Comparison of ENCODE assay signal across 24 cellular contexts in the genomic region with DNA sequence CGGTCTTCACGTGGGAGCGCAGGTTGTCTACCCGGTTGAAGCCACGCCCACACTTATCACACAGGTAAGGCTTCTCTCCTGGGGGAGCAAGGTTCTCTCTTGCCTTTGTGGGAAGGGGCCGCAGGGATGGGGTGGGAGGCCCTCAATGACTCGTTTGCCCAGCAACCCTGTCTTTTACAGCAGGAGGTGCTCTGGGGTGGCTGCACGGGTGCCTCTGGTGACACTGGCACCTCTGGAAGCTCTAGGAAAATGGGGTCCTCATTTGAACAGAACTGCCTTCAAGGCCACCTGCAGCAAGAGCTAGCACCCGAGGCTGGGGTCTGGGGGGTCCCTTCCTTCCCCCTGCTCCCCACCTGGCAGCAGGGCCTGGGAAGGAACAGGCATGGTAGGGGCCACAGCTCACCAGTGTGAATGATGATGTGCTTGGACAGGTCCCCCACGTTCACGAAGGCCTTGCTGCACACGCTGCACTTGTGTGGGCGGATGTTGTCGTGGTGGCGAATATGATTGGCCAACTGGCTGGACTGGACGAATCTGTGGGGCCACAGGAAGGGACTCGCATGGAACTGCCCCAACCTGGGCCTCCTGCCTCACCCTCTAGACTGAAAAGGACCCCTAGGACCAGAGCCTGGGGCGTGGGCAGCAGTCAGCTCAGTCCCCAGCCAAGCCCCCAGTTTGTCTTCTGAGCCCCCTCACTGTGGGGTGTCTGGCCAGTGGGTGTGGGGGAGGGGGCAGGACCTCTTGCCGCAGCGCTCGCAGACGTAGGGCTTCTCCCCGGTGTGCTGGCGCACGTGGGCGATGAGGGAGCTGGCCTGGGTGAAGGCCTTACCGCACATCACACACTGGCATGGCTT. TPM values are rescaled to one million over a fixed set of nuclear protein-coding genes. Genes with fewer than 3 reads are reported as not detected.
DNase-seq lines count a peak whose midpoint lies in the region; ATAC-seq and TF ChIP-seq lines count a peak whose summit lies in the region.
"Had no signal": no experiment of that assay in that cellular context is flagged by ENCODE, and none has a peak within 500 bp of the region (broad histone marks: within the 10 kb centered on the region; RNA-seq: fewer than 3 reads in every experiment).

No MANE protein-coding gene starts in this region.

- TF ChIP-seq CTCF in right atrium auricular region (IDR thresholded peaks at IDR 0.05) (no peak), RWPE2 (IDR thresholded peaks at IDR 0.05; ENCODE audit: poor library complexity, severe bottlenecking) (no peak), testis (IDR thresholded peaks at IDR 0.05) (no peak), mammary epithelial cell (conservative IDR thresholded peaks at IDR 0.05 in 1 of 2, IDR thresholded peaks at IDR 0.05 in 1 of 2; ENCODE audit: extremely low read depth in 1 of 2, insufficient read depth in 1 of 2, low read depth in 1 of 2, low read length in 2 of 2) (no peak), Caco-2 (IDR thresholded peaks at IDR 0.05; ENCODE audit: insufficient read depth in 1 of 2, low read depth in 1 of 2, low read length in 1 of 2, severe bottlenecking in 1 of 2, unreplicated experiment in 1 of 2) (no peak)

- H3K36me3 ChIP-seq in right atrium auricular region (peaks cover 98% of the 10 kb centered on the region), RWPE2 (ENCODE audit: low read depth) (peaks cover 76% of the 10 kb centered on the region), testis (ENCODE audit: low read depth, missing control alignments) (no peaks in the 10 kb centered on the region), mammary epithelial cell (ENCODE audit: insufficient read depth, low read length) (peaks cover 25% of the 10 kb centered on the region), Caco-2 (ENCODE audit: control insufficient read depth, insufficient read depth, low read length) (no peaks in the 10 kb centered on the region)

- TF ChIP-seq POLR2A in testis (IDR thresholded peaks at IDR 0.05) = no peak

- DNase-seq in right atrium auricular region (ENCODE audit: low spot score) (peak; percentile 52), Right ventricle myocardium superior (no peak), RWPE2 (ENCODE audit: low spot score) (peak; percentile 57), left lobe of liver (ENCODE audit: low spot score) (peak; percentile 39), testis (peak; percentile 13), mammary epithelial cell (no peak), Caco-2 (no peak)
- no peak for DNase-seq in stimulated activated CD4-positive, alpha-beta T cell treated with anti-CD3 and anti-CD28 coated beads, Interleukin-4, amount 100 ng/mL, for 4 hours
- DNase-seq: activated CD4-positive, alpha-beta T cell treated with anti-CD3 and anti-CD28 coated beads for 1 hour; GM23248; HFFc6; kidney; NCI-H446 treated with DMSO at 0.1 percent for 48 hours; NCI-H82; nephron progenitor cell; stimulated activated CD4-positive, alpha-beta T cell treated with anti-CD3 and anti-CD28 coated beads, Interleukin-4, amount 100 ng/mL, for 1 hour; stimulated activated naive CD4-positive, alpha-beta T cell treated with Interleukin-2 at 50 U/mL for 16 hours; T-helper 17 cell had no signal

- no peaks in the 10 kb centered on the region for H3K27me3 Mint-ChIP-seq in Caco-2 (ENCODE audit: insufficient read depth, unreplicated experiment)
- H3K27me3 Mint-ChIP-seq: T-helper 17 cell had no signal

- no peak overlapping the region for H3K27ac Mint-ChIP-seq in Caco-2 (ENCODE audit: unreplicated experiment)
- H3K27ac Mint-ChIP-seq: HFFc6, nephron progenitor cell, T-helper 17 cell had no signal

- no peak overlapping the region for H3K4me2 ChIP-seq in mammary epithelial cell (ENCODE audit: insufficient read depth, low read depth, low read length)

- 57 to 67% methylated on average over 24 to 27 of the region's 27 CpGs for WGBS in testis, 2 donors
- 81% methylated on average over 19 of the region's 27 CpGs for WGBS in mammary epithelial cell (ENCODE audit: low coverage, missing lambda C conversion rate)

- H3K9me3 ChIP-seq in right atrium auricular region (no peaks in the 10 kb centered on the region), RWPE2 (ENCODE audit: severe bottlenecking) (no peaks in the 10 kb centered on the region), testis (no peaks in the 10 kb centered on the region), mammary epithelial cell (replicated peaks; ENCODE audit: insufficient read depth, low read length) (no peaks in the 10 kb centered on the region), Caco-2 (no peaks in the 10 kb centered on the region)
- H3K9me3 ChIP-seq: body of pancreas, right lobe of liver, vagina had no signal

- in situ Hi-C loops in mammary epithelial cell (cut with MboI; ENCODE audit: low sequenced_read_pairs in 2 of 2) = no loop called here

- CTCF ChIA-PET in mammary epithelial cell (lab: Charles Lee; ENCODE audit: low non-redundant PET) (no interaction called here), Caco-2 (lab: Charles Lee) (no interaction called here)

- H3K4me3 Mint-ChIP-seq in Caco-2 (ENCODE audit: unreplicated experiment) = no peak overlapping the region
- H3K4me3 Mint-ChIP-seq: HFFc6, nephron progenitor cell, T-helper 17 cell had no signal

- H3K4me1 ChIP-seq in right atrium auricular region = peaks cover 0 to 14% of the 10 kb centered on the region in 2 donors
- no peaks in the 10 kb centered on the region for H3K4me1 ChIP-seq in RWPE2 (ENCODE audit: insufficient read depth, poor library complexity, severe bottlenecking)
- peaks cover 23% of the 10 kb centered on the region for H3K4me1 ChIP-seq in testis
- peaks cover 4% of the 10 kb centered on the region for H3K4me1 ChIP-seq in mammary epithelial cell (ENCODE audit: insufficient read depth, low read length)
- no peaks in the 10 kb centered on the region for H3K4me1 ChIP-seq in Caco-2

- no peaks in the 10 kb centered on the region for H4K20me1 ChIP-seq in mammary epithelial cell (ENCODE audit: insufficient read depth, low read length)

- ATAC-seq in Right ventricle myocardium superior (ENCODE audit: poor library complexity) (no peak), RWPE2 (ENCODE audit: low read depth) (no peak), left lobe of liver (no peak)
- ATAC-seq: SK-N-SH treated with all-trans-retinoic acid at 6 μM for 48 hours, T-helper 17 cell had no signal

- H3K4me3 ChIP-seq in right atrium auricular region (no peak overlapping the region), RWPE2 (ENCODE audit: severe bottlenecking) (no peak overlapping the region), testis (no peak overlapping the region), mammary epithelial cell (replicated peaks in 1 of 3; ENCODE audit: insufficient read depth in 1 of 3, low read depth in 2 of 3, low read length in 3 of 3) (no peak overlapping the region), Caco-2 (ENCODE audit: low read depth, low read length) (no peak overlapping the region)
- H3K4me3 ChIP-seq: body of pancreas, GM23248, right lobe of liver, vagina had no signal

- dilution Hi-C loops in mammary epithelial cell (cut with HindIII; ENCODE audit: low sequenced_read_pairs) = no loop called here

- no peak overlapping the region for H2AFZ ChIP-seq in mammary epithelial cell (ENCODE audit: low read depth, low read length)
- H2AFZ ChIP-seq: GM23248, parathyroid adenoma had no signal

- H3K36me3 Mint-ChIP-seq in Caco-2 (ENCODE audit: insufficient read depth, unreplicated experiment) = peaks cover 69% of the 10 kb centered on the region

- POLR2A ChIA-PET in Caco-2 (lab: Charles Lee) = no interaction called here

- H3K27me3 ChIP-seq in right atrium auricular region (no peaks in the 10 kb centered on the region), RWPE2 (ENCODE audit: insufficient read depth, poor library complexity, severe bottlenecking) (no peaks in the 10 kb centered on the region), testis (no peaks in the 10 kb centered on the region), mammary epithelial cell (ENCODE audit: insufficient read depth, low read length) (no peaks in the 10 kb centered on the region), Caco-2 (replicated peaks; ENCODE audit: control insufficient read depth, insufficient read depth, low read length) (no peaks in the 10 kb centered on the region)
- H3K27me3 ChIP-seq: body of pancreas, right lobe of liver, vagina had no signal

- no peaks in the 10 kb centered on the region for H3K9me3 Mint-ChIP-seq in Caco-2 (ENCODE audit: unreplicated experiment)
- H3K9me3 Mint-ChIP-seq: HFFc6, nephron progenitor cell had no signal

- H3K27ac ChIP-seq in right atrium auricular region (no peak overlapping the region), RWPE2 (ENCODE audit: poor library complexity, severe bottlenecking) (no peak overlapping the region), testis (no peak overlapping the region), mammary epithelial cell (ENCODE audit: insufficient read depth, low read depth, low read length) (no peak overlapping the region)
- H3K27ac ChIP-seq: epithelial cell of prostate, GM23248, parathyroid adenoma, right lobe of liver, vagina had no signal

- no peak overlapping the region for H3K9ac ChIP-seq in mammary epithelial cell (ENCODE audit: insufficient read depth, low read length)
- H3K9ac ChIP-seq: GM23248, parathyroid adenoma had no signal

- no peaks in the 10 kb centered on the region for H3K4me1 Mint-ChIP-seq in Caco-2 (ENCODE audit: low read depth, unreplicated experiment)

- H3K79me2 ChIP-seq in mammary epithelial cell (ENCODE audit: insufficient read depth, low read length) = peaks cover 24% of the 10 kb centered on the region

- BruUV-seq in mammary epithelial cell (replicated peaks; lab: Mats Ljungman, UMichigan) = no TSS peak
- no TSS peak for BruUV-seq in Caco-2 (replicated peaks; lab: Mats Ljungman, UMichigan)

- intact Hi-C loops in Right ventricle myocardium superior (cut with DNase I) = no loop called here
- intact Hi-C loops in testis (cut with DNase I; ENCODE audit: low total_unique reads) = no loop called here
- intact Hi-C loops in mammary epithelial cell (cut with micrococcal nuclease) = no loop called here
- intact Hi-C loops in Caco-2 (cut with micrococcal nuclease; ENCODE audit: unreplicated experiment) = no loop called here

RNA-seq across cellular contexts. Expression of gene ZBTB17, which starts 33.0 kb away (rescaled TPM):
- total RNA-seq in right atrium auricular region (10 to 100 TPM; 14.8 to 27.5 TPM), Right ventricle myocardium superior (21.2 TPM), left lobe of liver (14.3 TPM), testis (10 to 100 TPM; 60.2 to 65.8 TPM), mammary epithelial cell (10 to 100 TPM; 26.2 to 36.6 TPM), Caco-2 (2022) (21.5 and 23.5 TPM in 2 replicates)
- polyA plus RNA-seq in testis (ENCODE audit: insufficient read depth, low read depth, low replicate concordance) (53.6 TPM), mammary epithelial cell (25.2 TPM)
- polyA minus RNA-seq in mammary epithelial cell = 13.7 TPM

Comparison
In these comparisons a context has a peak if more than half of its experiments do, and no peak if none do; other contexts are left out.
1. DNase-seq: peak in right atrium auricular region (single experiment), RWPE2 (single experiment), left lobe of liver (single experiment) and testis (single experiment); none in Right ventricle myocardium superior (single experiment), mammary epithelial cell (single experiment), Caco-2 (0 of 2) and stimulated activated CD4-positive, alpha-beta T cell treated with anti-CD3 and anti-CD28 coated beads, Interleukin-4, amount 100 ng/mL, for 4 hours (0 of 2).